In the genomic region with DNA sequence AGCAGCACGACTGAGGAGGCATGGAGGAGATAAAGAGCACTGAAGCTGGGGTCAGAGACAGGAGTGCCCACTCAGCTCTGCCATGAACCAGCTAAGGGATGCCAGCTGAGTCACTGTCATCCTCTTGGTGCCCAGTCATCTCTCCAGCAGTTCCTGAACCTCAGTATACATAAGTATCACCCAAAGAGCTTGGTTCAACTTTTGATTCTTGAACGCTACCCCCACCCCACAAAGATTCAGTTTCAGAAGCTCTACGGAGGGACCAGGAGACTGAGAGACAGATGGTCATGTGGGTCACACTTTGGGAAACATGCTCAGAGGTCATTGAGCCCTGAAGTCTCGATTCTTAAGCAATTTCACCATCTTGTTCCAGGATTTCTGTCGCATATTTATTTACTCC, we compare ENCODE assay signal across 32 cellular contexts.
"Had no signal": no experiment of that assay in that cellular context is flagged by ENCODE, and none has a peak within 500 bp of the region (broad histone marks: within the 10 kb centered on the region; RNA-seq: fewer than 3 reads in every experiment).

No MANE protein-coding gene starts in this region.

- H3K4me3 ChIP-seq: adrenal gland, body of pancreas, esophagus squamous epithelium had no signal

- H3K4me1 Mint-ChIP-seq: activated CD4-positive, alpha-beta T cell treated with anti-CD3 and anti-CD28 coated beads for 36 hours; activated CD4-positive, alpha-beta T cell treated with anti-CD3 and anti-CD28 coated beads, Interleukin-2, amount 10 ng/mL, durations not matched to agents 24 days and 14 days; activated CD8-positive, alpha-beta memory T cell treated with anti-CD3 and anti-CD28 coated beads, Interleukin-2, amount 10 ng/mL, durations not matched to agents 7 days and 5 days; activated naive CD4-positive, alpha-beta T cell treated with anti-CD3 and anti-CD28 coated beads, Interleukin-2, amount 50 U/mL, for 24 hours; activated naive CD8-positive, alpha-beta T cell treated with anti-CD3 and anti-CD28 coated beads for 36 hours; activated naive CD8-positive, alpha-beta T cell treated with anti-CD3 and anti-CD28 coated beads, Interleukin-2, amount 50 U/mL, for 24 hours had no signal

- ATAC-seq: activated CD4-positive, alpha-beta T cell treated with anti-CD3 and anti-CD28 coated beads for 36 hours; activated CD8-positive, alpha-beta memory T cell treated with anti-CD3 and anti-CD28 coated beads, Interleukin-2, amount 10 ng/mL, durations not matched to agents 7 days and 5 days; activated CD8-positive, alpha-beta T cell treated with anti-CD3 and anti-CD28 coated beads, Interleukin-2, amount 10 ng/mL, durations not matched to agents 7 days and 5 days; activated naive CD8-positive, alpha-beta T cell treated with anti-CD3 and anti-CD28 coated beads, Interleukin-2, amount 50 U/mL, for 24 hours; body of pancreas; effector memory CD8-positive, alpha-beta T cell; T-helper 17 cell had no signal

- H3K4me1 ChIP-seq: adrenal gland, body of pancreas, esophagus squamous epithelium had no signal

- H3K9me3 Mint-ChIP-seq: activated CD4-positive, alpha-beta memory T cell treated with anti-CD3 and anti-CD28 coated beads for 36 hours; activated CD4-positive, alpha-beta T cell treated with anti-CD3 and anti-CD28 coated beads, Interleukin-2, amount 10 ng/mL, durations not matched to agents 24 days and 14 days; activated naive CD4-positive, alpha-beta T cell treated with anti-CD3 and anti-CD28 coated beads for 36 hours; activated naive CD4-positive, alpha-beta T cell treated with anti-CD3 and anti-CD28 coated beads, Interleukin-2, amount 50 U/mL, for 24 hours; activated naive CD8-positive, alpha-beta T cell treated with anti-CD3 and anti-CD28 coated beads for 36 hours; activated naive CD8-positive, alpha-beta T cell treated with anti-CD3 and anti-CD28 coated beads, Interleukin-2, amount 50 U/mL, for 24 hours; activated T-helper 1 cell treated with anti-CD3 and anti-CD28 coated beads, Interleukin-12 subunit alpha, Interleukin-12 subunit beta, Interleukin-2, Interleukin-4 antibody, amounts not matched to agents 30 ng/mL and 10 ng/mL and 1 ng/mL, durations not matched to agents 14 hours and 24 hours and 36 hours; activated T-helper 2 cell treated with anti-CD3 and anti-CD28 coated beads, Interferon-gamma antibody, Interleukin-2, Interleukin-4, amounts not matched to agents 10 μg/mL and 5 μg/mL and 100 μg/mL, durations not matched to agents 14 hours and 24 hours and 36 hours; effector memory CD8-positive, alpha-beta T cell; T-helper 2 cell treated with Interferon-gamma antibody and Interleukin-4, amounts not matched to agents 5 μg/mL and 100 μg/mL, for 36 hours had no signal

- H3K4me3 Mint-ChIP-seq: activated CD4-positive, alpha-beta memory T cell treated with anti-CD3 and anti-CD28 coated beads for 36 hours; activated CD4-positive, alpha-beta T cell treated with anti-CD3 and anti-CD28 coated beads for 36 hours; activated CD4-positive, alpha-beta T cell treated with anti-CD3 and anti-CD28 coated beads, Interleukin-2, amount 10 ng/mL, durations not matched to agents 24 days and 14 days; activated CD8-positive, alpha-beta memory T cell treated with anti-CD3 and anti-CD28 coated beads, Interleukin-2, amount 10 ng/mL, durations not matched to agents 7 days and 5 days; activated CD8-positive, alpha-beta T cell treated with anti-CD3 and anti-CD28 coated beads, Interleukin-2, amount 10 ng/mL, durations not matched to agents 7 days and 5 days; activated naive CD4-positive, alpha-beta T cell treated with anti-CD3 and anti-CD28 coated beads for 36 hours; activated naive CD4-positive, alpha-beta T cell treated with anti-CD3 and anti-CD28 coated beads, Interleukin-2, amount 50 U/mL, for 24 hours; activated naive CD8-positive, alpha-beta T cell treated with anti-CD3 and anti-CD28 coated beads for 36 hours; activated naive CD8-positive, alpha-beta T cell treated with anti-CD3 and anti-CD28 coated beads, Interleukin-2, amount 50 U/mL, for 24 hours; activated T-helper 1 cell treated with anti-CD3 and anti-CD28 coated beads, Interleukin-12 subunit alpha, Interleukin-12 subunit beta, Interleukin-2, Interleukin-4 antibody, amounts not matched to agents 30 ng/mL and 10 ng/mL and 1 ng/mL, durations not matched to agents 14 hours and 24 hours and 36 hours; effector memory CD8-positive, alpha-beta T cell; T-helper 17 cell; T-helper 2 cell treated with Interferon-gamma antibody and Interleukin-4, amounts not matched to agents 5 μg/mL and 100 μg/mL, for 36 hours had no signal

- DNase-seq: activated CD4-positive, alpha-beta memory T cell treated with anti-CD3 and anti-CD28 coated beads for 36 hours; activated CD4-positive, alpha-beta T cell treated with anti-CD3 and anti-CD28 coated beads for 36 hours; activated CD4-positive, alpha-beta T cell treated with anti-CD3 and anti-CD28 coated beads, Interleukin-2, amount 10 ng/mL, durations not matched to agents 24 days and 14 days; activated CD4-positive, CD25-positive, alpha-beta regulatory T cell; activated CD4-positive, CD25-positive, alpha-beta regulatory T cell treated with anti-CD3 and anti-CD28 coated beads, Interleukin-2, amount 50 U/mL, for 72 hours; activated CD8-positive, alpha-beta memory T cell treated with anti-CD3 and anti-CD28 coated beads, Interleukin-2, amount 10 ng/mL, durations not matched to agents 7 days and 5 days; activated CD8-positive, alpha-beta memory T cell treated with anti-CD3 and anti-CD28 coated beads, Interleukin-2, amount 50 U/mL, for 4 hours; activated CD8-positive, alpha-beta T cell treated with anti-CD3 and anti-CD28 coated beads, Interleukin-2, amount 10 ng/mL, durations not matched to agents 7 days and 5 days; activated effector memory CD4-positive, alpha-beta T cell treated with anti-CD3 and anti-CD28 coated beads, Interleukin-2, amount 50 U/mL, for 16 hours; activated naive CD4-positive, alpha-beta T cell treated with anti-CD3 and anti-CD28 coated beads for 36 hours; activated naive CD8-positive, alpha-beta T cell treated with anti-CD3 and anti-CD28 coated beads for 36 hours; activated naive CD8-positive, alpha-beta T cell treated with anti-CD3 and anti-CD28 coated beads, Interleukin-2, amount 50 U/mL, for 24 hours; activated T-cell treated with anti-CD3 and anti-CD28 coated beads, Interleukin-2, amount 50 U/mL, for 1 hour; activated T-cell treated with anti-CD3 and anti-CD28 coated beads, Interleukin-2, amount 50 U/mL, for 48 hours; adrenal gland; amygdala; aorta; body of pancreas; caudate nucleus; cortex of kidney; dermis blood vessel endothelial cell; effector CD4-positive, alpha-beta T cell; effector memory CD8-positive, alpha-beta T cell; esophagus squamous epithelium; head of caudate nucleus; T-helper 17 cell; T1000 had no signal

- H3K27ac Mint-ChIP-seq: activated CD4-positive, alpha-beta memory T cell treated with anti-CD3 and anti-CD28 coated beads for 36 hours; activated CD4-positive, alpha-beta T cell treated with anti-CD3 and anti-CD28 coated beads for 36 hours; activated CD4-positive, alpha-beta T cell treated with anti-CD3 and anti-CD28 coated beads, Interleukin-2, amount 10 ng/mL, durations not matched to agents 24 days and 14 days; activated CD8-positive, alpha-beta memory T cell treated with anti-CD3 and anti-CD28 coated beads, Interleukin-2, amount 10 ng/mL, durations not matched to agents 7 days and 5 days; activated CD8-positive, alpha-beta T cell treated with anti-CD3 and anti-CD28 coated beads, Interleukin-2, amount 10 ng/mL, durations not matched to agents 7 days and 5 days; activated naive CD4-positive, alpha-beta T cell treated with anti-CD3 and anti-CD28 coated beads for 36 hours; activated naive CD4-positive, alpha-beta T cell treated with anti-CD3 and anti-CD28 coated beads, Interleukin-2, amount 50 U/mL, for 24 hours; activated naive CD8-positive, alpha-beta T cell treated with anti-CD3 and anti-CD28 coated beads for 36 hours; activated naive CD8-positive, alpha-beta T cell treated with anti-CD3 and anti-CD28 coated beads, Interleukin-2, amount 50 U/mL, for 24 hours; activated T-helper 1 cell treated with anti-CD3 and anti-CD28 coated beads, Interleukin-12 subunit alpha, Interleukin-12 subunit beta, Interleukin-2, Interleukin-4 antibody, amounts not matched to agents 30 ng/mL and 10 ng/mL and 1 ng/mL, durations not matched to agents 14 hours and 24 hours and 36 hours; activated T-helper 2 cell treated with anti-CD3 and anti-CD28 coated beads, Interferon-gamma antibody, Interleukin-2, Interleukin-4, amounts not matched to agents 10 μg/mL and 5 μg/mL and 100 μg/mL, durations not matched to agents 14 hours and 24 hours and 36 hours; effector memory CD8-positive, alpha-beta T cell; T-helper 17 cell; T-helper 2 cell treated with Interferon-gamma antibody and Interleukin-4, amounts not matched to agents 5 μg/mL and 100 μg/mL, for 36 hours had no signal

- H3K27me3 ChIP-seq: adrenal gland, body of pancreas had no signal

- H3K36me3 ChIP-seq: adrenal gland, esophagus squamous epithelium had no signal

- H3K36me3 Mint-ChIP-seq: activated CD4-positive, alpha-beta memory T cell treated with anti-CD3 and anti-CD28 coated beads for 36 hours; activated CD8-positive, alpha-beta memory T cell treated with anti-CD3 and anti-CD28 coated beads, Interleukin-2, amount 10 ng/mL, durations not matched to agents 7 days and 5 days; activated naive CD4-positive, alpha-beta T cell treated with anti-CD3 and anti-CD28 coated beads, Interleukin-2, amount 50 U/mL, for 24 hours; activated naive CD8-positive, alpha-beta T cell treated with anti-CD3 and anti-CD28 coated beads for 36 hours had no signal

- H3K27ac ChIP-seq: adrenal gland, body of pancreas, epithelial cell of prostate, esophagus squamous epithelium had no signal

- H3K9me3 ChIP-seq: adrenal gland, body of pancreas, esophagus squamous epithelium had no signal
